Comparison of ENCODE assay signal across 16 cellular contexts in genomic region chr1:204442376-204443259, GRCh38. TPM values are rescaled to one million over a fixed set of nuclear protein-coding genes. Genes with fewer than 3 reads are reported as not detected.
DNase-seq lines count a peak whose midpoint lies in the region; ATAC-seq, FAIRE-seq and TF ChIP-seq lines count a peak whose summit lies in the region.
"Had no signal": no experiment of that assay in that cellular context is flagged by ENCODE, and none has a peak within 500 bp of the region (broad histone marks: within the 10 kb centered on the region; RNA-seq: fewer than 3 reads in every experiment).

No MANE protein-coding gene starts in this region.

- no peaks in the 10 kb centered on the region; the same call in 1 of the 2 replicates for H4K20me1 ChIP-seq in GM23338 (replicated peaks; ENCODE audit: insufficient read depth)

- TF ChIP-seq CTCF in pancreas (IDR thresholded peaks at IDR 0.05) (no peak), type B pancreatic cell (conservative IDR thresholded peaks at IDR 0.05) (no peak), GM23338 (conservative IDR thresholded peaks at IDR 0.05; ENCODE audit: low read depth in 2 of 2) (no peak)

- H3K27me3 ChIP-seq in pancreas (no peaks in the 10 kb centered on the region), GM23338 (ENCODE audit: insufficient read depth) (no peaks in the 10 kb centered on the region), SJCRH30 (no peaks in the 10 kb centered on the region)
- H3K27me3 ChIP-seq: esophagus muscularis mucosa, Peyer's patch had no signal

- H3K27ac ChIP-seq in pancreas (peak overlapping the region in 3 of 4 donors; percentile 22 to 61 (median 29)), GM23338 (ENCODE audit: low read depth) (no peak overlapping the region), SJCRH30 (no peak overlapping the region)
- H3K27ac ChIP-seq: A549, Peyer's patch had no signal

- no peak for FAIRE-seq in pancreas (lab: Jason Lieb, UNC)
- FAIRE-seq: A549 had no signal

- H3K36me3 Mint-ChIP-seq in activated T-cell treated with anti-CD3 and anti-CD28 coated beads, Interleukin-2, amount 50 U/mL, for 24 hours (ENCODE audit: low read depth), result peaks cover 94% of the 10 kb centered on the region
- H3K36me3 Mint-ChIP-seq in type B pancreatic cell, result peaks cover 45% of the 10 kb centered on the region
- H3K36me3 Mint-ChIP-seq in GM23338 (ENCODE audit: low read depth), result peaks cover 31% of the 10 kb centered on the region

- H3K4me3 Mint-ChIP-seq in activated T-cell treated with anti-CD3 and anti-CD28 coated beads, Interleukin-2, amount 50 U/mL, for 24 hours, result no peak overlapping the region
- H3K4me3 Mint-ChIP-seq in type B pancreatic cell (peak overlapping the region; percentile 71), GM23338 (no peak overlapping the region)
- H3K4me3 Mint-ChIP-seq: immature natural killer cell; neural crest cell; stimulated activated naive CD8-positive, alpha-beta T cell treated with anti-CD3 and anti-CD28 coated beads, Interleukin-15, amount 100 ng/mL, for 72 hours had no signal

- H3K27ac Mint-ChIP-seq in activated T-cell treated with anti-CD3 and anti-CD28 coated beads, Interleukin-2, amount 50 U/mL, for 24 hours, result peak overlapping the region; percentile 92
- H3K27ac Mint-ChIP-seq in type B pancreatic cell, result peak overlapping the region; percentile 99
- H3K27ac Mint-ChIP-seq in GM23338, result no peak overlapping the region
- H3K27ac Mint-ChIP-seq: immature natural killer cell had no signal

- H3F3A ChIP-seq in GM23338 (replicated peaks; ENCODE audit: low read depth), result 0 out of 2 replicates have a peak, but pooled peaks cover 2% of the 10 kb centered on the region

- no peaks in the 10 kb centered on the region for H3K79me2 ChIP-seq in GM23338 (replicated peaks; ENCODE audit: insufficient read depth)

- intact Hi-C loops in pancreas (cut with DNase I), result loop anchor here in 2 of 3 donors (5.0 to 10.0 kb wide), 2 partner anchors 52 to 60 kb away; partner anchors contain the start of gene PIK3C2B (in 1 of the 2)

- DNase-seq in activated T-cell treated with anti-CD3 and anti-CD28 coated beads, Interleukin-2, amount 50 U/mL, for 24 hours, result no peak
- DNase-seq in activated T-cell treated with anti-CD3 and anti-CD28 coated beads for 4 hours (no peak), fibroblast of gingiva (ENCODE audit: low read depth) (peak; percentile 30), pancreas (no peak), type B pancreatic cell (ENCODE audit: extremely low spot score, unreplicated experiment) (no peak), GM23338 (ENCODE audit: low spot score) (no peak), SJCRH30 (no peak), DMS79 (lab: John Stamatoyannopoulos, UW) (no peak)
- DNase-seq: immature natural killer cell; KG1; NCI-H2107; Peyer's patch; stimulated activated naive CD8-positive, alpha-beta T cell treated with anti-CD3 and anti-CD28 coated beads, Interleukin-15, amount 100 ng/mL, for 72 hours had no signal

- peaks cover 0 to 46% (median 3%) of the 10 kb centered on the region in 3 donors for H3K36me3 ChIP-seq in pancreas
- H3K36me3 ChIP-seq in GM23338 (ENCODE audit: insufficient read depth), result peaks cover 3% of the 10 kb centered on the region; the same call in 1 of the 2 replicates
- H3K36me3 ChIP-seq in SJCRH30, result no peaks in the 10 kb centered on the region

- H3K4me1 ChIP-seq in pancreas, result no peaks in the 10 kb centered on the region
- peaks cover 7% of the 10 kb centered on the region for H3K4me1 ChIP-seq in GM23338 (ENCODE audit: insufficient read depth)
- peaks cover 9% of the 10 kb centered on the region for H3K4me1 ChIP-seq in SJCRH30

- H2AFZ ChIP-seq in GM23338, result no peak overlapping the region

- peaks cover 46% of the 10 kb centered on the region for H3K4me1 Mint-ChIP-seq in activated T-cell treated with anti-CD3 and anti-CD28 coated beads, Interleukin-2, amount 50 U/mL, for 24 hours (ENCODE audit: low read depth)
- peaks cover 14% of the 10 kb centered on the region for H3K4me1 Mint-ChIP-seq in type B pancreatic cell (ENCODE audit: unreplicated experiment)
- peaks cover 14% of the 10 kb centered on the region for H3K4me1 Mint-ChIP-seq in GM23338

- 81 to 84% methylated on average over 13 of the region's 13 CpGs for WGBS in pancreas, 2 donors

- no peaks in the 10 kb centered on the region for H3K9me3 Mint-ChIP-seq in activated T-cell treated with anti-CD3 and anti-CD28 coated beads, Interleukin-2, amount 50 U/mL, for 24 hours
- H3K9me3 Mint-ChIP-seq in type B pancreatic cell (no peaks in the 10 kb centered on the region), GM23338 (no peaks in the 10 kb centered on the region)
- H3K9me3 Mint-ChIP-seq: immature natural killer cell; neural crest cell; stimulated activated naive CD8-positive, alpha-beta T cell treated with anti-CD3 and anti-CD28 coated beads, Interleukin-15, amount 100 ng/mL, for 72 hours had no signal

- no peaks in the 10 kb centered on the region for H3K9me2 ChIP-seq in GM23338 (ENCODE audit: insufficient read depth)

- H3K9me3 ChIP-seq in pancreas, result no peaks in the 10 kb centered on the region
- H3K9me3 ChIP-seq in SJCRH30 (replicated peaks), result no peaks in the 10 kb centered on the region
- H3K9me3 ChIP-seq: A549, esophagus muscularis mucosa, Peyer's patch had no signal

- H3K27me3 Mint-ChIP-seq in activated T-cell treated with anti-CD3 and anti-CD28 coated beads, Interleukin-2, amount 50 U/mL, for 24 hours, result no peaks in the 10 kb centered on the region
- H3K27me3 Mint-ChIP-seq in type B pancreatic cell (no peaks in the 10 kb centered on the region), GM23338 (ENCODE audit: insufficient read depth, low read depth, poor library complexity) (peaks cover 11% of the 10 kb centered on the region)
- H3K27me3 Mint-ChIP-seq: stimulated activated naive CD8-positive, alpha-beta T cell treated with anti-CD3 and anti-CD28 coated beads, Interleukin-15, amount 100 ng/mL, for 72 hours had no signal

- H3K4me3 ChIP-seq in pancreas (no peak overlapping the region), GM23338 (no peak overlapping the region), SJCRH30 (no peak overlapping the region)
- H3K4me3 ChIP-seq: A549, esophagus muscularis mucosa, Peyer's patch had no signal

- no peak overlapping the region for H3K4me2 ChIP-seq in GM23338
- H3K4me2 ChIP-seq: A549 had no signal

- ATAC-seq in pancreas (no peak), GM23338 (no peak)
- ATAC-seq: A549; stimulated activated naive CD8-positive, alpha-beta T cell treated with anti-CD3 and anti-CD28 coated beads, Interleukin-15, amount 100 ng/mL, for 72 hours had no signal

RNA-seq across cellular contexts. Expression of gene PPP1R15B, which starts 31.0 kb away (rescaled TPM):
- total RNA-seq in pancreas, result 10 to 100 TPM; 16.4 to 47.9 (median 23.4) TPM
- 10 to 100 TPM in 1 of 2 donors, 1 to 10 TPM in 1; 7.8 to 11.8 TPM for polyA plus RNA-seq in pancreas
- 43.3 and 48.9 TPM in 2 replicates for total RNA-seq in type B pancreatic cell (ENCODE audit: low replicate concordance)
- total RNA-seq in GM23338 (2014; rRNA removed; shearing (Covaris generic)), result 58.4 and 64.3 TPM in 2 replicates
- 16.3 and 17.3 TPM in 2 replicates for polyA plus RNA-seq in GM23338 (2016; fragmentation: Nextera tagmentation; extraction: Ambion mirVana)
- 67.6 and 71.4 TPM in 2 replicates for total RNA-seq in SJCRH30 (2014; rRNA removed; shearing (Covaris generic))

RNA-seq across cellular contexts. Expression of gene PIK3C2B, which starts 52.0 kb away (rescaled TPM):
- total RNA-seq in pancreas, result 10 to 100 TPM in 3 of 6 donors, 1 to 10 TPM in 3; 8.7 to 17.5 (median 9.7) TPM
- 10 to 100 TPM in 1 of 2 donors, 1 to 10 TPM in 1; 5.4 to 13.1 TPM for polyA plus RNA-seq in pancreas
- total RNA-seq in type B pancreatic cell (ENCODE audit: low replicate concordance), result 55.1 and 77.5 TPM in 2 replicates
- total RNA-seq in GM23338 (2014; rRNA removed; shearing (Covaris generic)), result 17.4 and 19.0 TPM in 2 replicates
- 4.8 TPM in 2 replicates for polyA plus RNA-seq in GM23338 (2016; fragmentation: Nextera tagmentation; extraction: Ambion mirVana)
- total RNA-seq in SJCRH30 (2014; rRNA removed; shearing (Covaris generic)), result 2.4 and 3.6 TPM in 2 replicates

Comparison
In these comparisons a context has a peak if more than half of its experiments do, and no peak if none do; other contexts are left out.
1. H3K27ac ChIP-seq: peak in pancreas (3 of 4); none in GM23338 (single experiment) and SJCRH30 (single experiment).